ENCODE assay signal across 19 cellular contexts in the genomic region with DNA sequence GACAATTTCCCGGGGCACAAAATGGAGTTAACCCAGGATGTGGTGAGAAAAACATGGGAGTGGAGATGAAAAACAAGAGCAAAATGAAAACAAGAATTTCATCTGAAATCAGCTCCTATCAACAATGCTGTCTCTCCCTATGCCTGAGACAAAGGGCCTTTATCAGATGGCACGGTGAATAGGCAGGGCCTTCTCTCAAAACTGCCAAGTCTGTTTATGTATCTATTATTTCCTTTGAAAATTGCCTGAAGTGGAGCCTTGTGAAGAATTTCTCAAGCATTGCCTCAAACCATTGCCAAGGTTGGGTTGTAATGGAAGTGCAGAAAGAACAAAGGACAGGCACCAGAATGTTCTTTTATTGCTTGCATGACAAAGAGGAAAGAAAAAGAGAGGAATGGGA.
DNase-seq lines count a peak whose midpoint lies in the region; ATAC-seq, FAIRE-seq and TF ChIP-seq lines count a peak whose summit lies in the region.
"Had no signal": no experiment of that assay in that cellular context is flagged by ENCODE, and none has a peak within 500 bp of the region (broad histone marks: within the 10 kb centered on the region; RNA-seq: fewer than 3 reads in every experiment).

No MANE protein-coding gene starts in this region.

- H3K27me3 ChIP-seq in dorsolateral prefrontal cortex (no peaks in the 10 kb centered on the region), pancreas (no peaks in the 10 kb centered on the region)
- H3K27me3 ChIP-seq: SJSA1 had no signal

- 82 to 90% methylated on average over 2 of the region's 2 CpGs for whole genome bisulfite sequencing in pancreas, 2 donors

- ATAC-seq in pancreas, result no peak
- no peak for ATAC-seq in GM19395 (IDR thresholded peaks at IDR 0.05; ENCODE audit: unreplicated experiment)
- ATAC-seq: Right ventricle myocardium inferior had no signal

- no peak for FAIRE-seq in pancreas (lab: Jason Lieb, UNC)
- FAIRE-seq: A204.1, RCC 7860 had no signal

- peak; percentile 58 for DNase-seq in Ammon's horn (ENCODE audit: low spot score)
- peak; percentile 88 for DNase-seq in NCI-H345 treated with DMSO at 0.1 percent for 48 hours (lab: John Stamatoyannopoulos, UW; ENCODE audit: unreplicated experiment)
- peak in 2 of 10 donors; percentile 20 to 34 for DNase-seq in dorsolateral prefrontal cortex
- DNase-seq in midbrain (lab: John Stamatoyannopoulos, UW), result peak; percentile 47
- DNase-seq in pancreas, result no peak
- DNase-seq in stimulated activated CD8-positive, alpha-beta memory T cell treated with anti-CD3 and anti-CD28 coated beads, Interleukin-4, amount 100 ng/mL, for 48 hours, result no peak
- DNase-seq in GM19240 (ENCODE audit: insufficient read length, low spot score), result no peak
- DNase-seq: GM23248, H9, IMR-90, MV-4-11, NCI-H1694 treated with DMSO at 0.1 percent for 48 hours, NCI-H510A treated with DMSO at 0.1 percent for 48 hours, NCI-H82 had no signal

- intact Hi-C loops in dorsolateral prefrontal cortex (cut with DNase I), result loop anchor here (10.0 kb wide), 3 partner anchors 68 to 252 kb away; no protein-coding TSS in a partner anchor
- intact Hi-C loops in pancreas (cut with DNase I), result no loop called here

- H3K4me3 ChIP-seq in dorsolateral prefrontal cortex (no peak overlapping the region), pancreas (no peak overlapping the region)
- H3K4me3 ChIP-seq: GM23248, SJSA1 had no signal

- H3K4me1 ChIP-seq in pancreas, result no peaks in the 10 kb centered on the region

- H3K27ac ChIP-seq in dorsolateral prefrontal cortex (peak overlapping the region in 58 of 59 donors; percentile 40 to 98 (median 88)), pancreas (no peak overlapping the region)
- H3K27ac ChIP-seq: GM23248, SJSA1 had no signal

- H3K9me3 ChIP-seq in pancreas, result no peaks in the 10 kb centered on the region
- H3K9me3 ChIP-seq: SJSA1 had no signal

- no peaks in the 10 kb centered on the region for H3K36me3 ChIP-seq in pancreas
- H3K36me3 ChIP-seq: SJSA1 had no signal

- peak in 1 of 56 donors; percentile 9 for TF ChIP-seq CTCF in dorsolateral prefrontal cortex (IDR thresholded peaks at IDR 0.05 in 54 of 56, conservative IDR thresholded peaks at IDR 0.05 in 2 of 56; ENCODE audit: low read depth in 1 of 56, partially characterized antibody in 56 of 56)
- TF ChIP-seq CTCF in pancreas (IDR thresholded peaks at IDR 0.05), result no peak

Comparison
In these comparisons a context has a peak if more than half of its experiments do, and no peak if none do; other contexts are left out.
1. DNase-seq: peak in Ammon's horn (single experiment), NCI-H345 treated with DMSO at 0.1 percent for 48 hours (single experiment) and midbrain (single experiment); none in pancreas (0 of 6), stimulated activated CD8-positive, alpha-beta memory T cell treated with anti-CD3 and anti-CD28 coated beads, Interleukin-4, amount 100 ng/mL, for 48 hours (single experiment) and GM19240 (single experiment).
2. H3K27ac ChIP-seq: peak in dorsolateral prefrontal cortex (58 of 59); none in pancreas (0 of 4).
3. intact Hi-C loops: an anchor here in dorsolateral prefrontal cortex (10.0 kb wide); none called in pancreas.